ENCODE assay signal across 17 cellular contexts in genomic region chr1:25541889-25542658, GRCh38. TPM values are rescaled to one million over a fixed set of nuclear protein-coding genes. Genes with fewer than 3 reads are reported as not detected.
DNase-seq lines count a peak whose midpoint lies in the region; ATAC-seq and TF ChIP-seq lines count a peak whose summit lies in the region.
"Had no signal": no experiment of that assay in that cellular context is flagged by ENCODE, and none has a peak within 500 bp of the region (broad histone marks: within the 10 kb centered on the region; RNA-seq: fewer than 3 reads in every experiment).

No MANE protein-coding gene starts in this region.

- peaks cover 18% of the 10 kb centered on the region for H3F3A ChIP-seq in neural progenitor cell (ENCODE audit: low read depth)

- peaks cover 13% of the 10 kb centered on the region for H4K20me1 ChIP-seq in neural progenitor cell (ENCODE audit: low read depth)

- H3K27me3 Mint-ChIP-seq in T-helper 2 cell treated with Interferon-gamma antibody and Interleukin-4, amounts not matched to agents 5 μg/mL and 100 μg/mL, for 36 hours (ENCODE audit: low read depth): peaks cover 18% of the 10 kb centered on the region
- H3K27me3 Mint-ChIP-seq in neural progenitor cell (ENCODE audit: insufficient read depth, low read depth): peaks cover 21% of the 10 kb centered on the region

- H2AFZ ChIP-seq in neural progenitor cell (replicated peaks): no peak overlapping the region

- no peak overlapping the region for H3K27ac ChIP-seq in neural progenitor cell
- no peak overlapping the region for H3K27ac ChIP-seq in effector memory CD4-positive, alpha-beta T cell (ENCODE audit: insufficient read depth, low read length, poor library complexity, severe bottlenecking)
- H3K27ac ChIP-seq: HL-60 had no signal

- no peak for DNase-seq in T-helper 2 cell treated with Interferon-gamma antibody and Interleukin-4, amounts not matched to agents 5 μg/mL and 100 μg/mL, for 36 hours (ENCODE audit: low spot score)
- DNase-seq in T-helper 2 cell (no peak), NCI-H69 (lab: John Stamatoyannopoulos, UW) (peak; percentile 69), cerebellar cortex (ENCODE audit: low spot score) (peak; percentile 53), neural progenitor cell (ENCODE audit: low spot score) (no peak)
- no peak for DNase-seq in effector memory CD4-positive, alpha-beta T cell
- no peak for DNase-seq in stimulated activated naive CD4-positive, alpha-beta T cell treated with Interleukin-2 at 50 U/mL for 16 hours (lab: John Stamatoyannopoulos, UW)
- DNase-seq: activated T-cell treated with anti-CD3 and anti-CD28 coated beads for 4 hours; GDM1; left ventricle myocardium superior; NCI-H1417 treated with DMSO at 0.1 percent for 48 hours; NCI-H2227 treated with DMSO at 0.1 percent for 48 hours; NK-92 treated with Interleukin-12 subunit alpha and Interleukin-12 subunit beta, amount 100 ng/mL, for 24 hours; stimulated activated CD4-positive, alpha-beta T cell treated with anti-CD3 and anti-CD28 coated beads, Interleukin-15, amount 100 ng/mL, for 24 hours had no signal

- H3K9me3 ChIP-seq in neural progenitor cell (ENCODE audit: low read depth): no peaks in the 10 kb centered on the region
- H3K9me3 ChIP-seq in effector memory CD4-positive, alpha-beta T cell (ENCODE audit: control insufficient read depth, low read length): no peaks in the 10 kb centered on the region

- H3K36me3 Mint-ChIP-seq in T-helper 2 cell treated with Interferon-gamma antibody and Interleukin-4, amounts not matched to agents 5 μg/mL and 100 μg/mL, for 36 hours (ENCODE audit: low read depth): peaks cover 2% of the 10 kb centered on the region
- H3K36me3 Mint-ChIP-seq in neural progenitor cell: no peaks in the 10 kb centered on the region

- H3K9me3 Mint-ChIP-seq in T-helper 2 cell treated with Interferon-gamma antibody and Interleukin-4, amounts not matched to agents 5 μg/mL and 100 μg/mL, for 36 hours: no peaks in the 10 kb centered on the region
- no peaks in the 10 kb centered on the region for H3K9me3 Mint-ChIP-seq in neural progenitor cell

- peaks cover 11% of the 10 kb centered on the region for H3K4me1 Mint-ChIP-seq in T-helper 2 cell treated with Interferon-gamma antibody and Interleukin-4, amounts not matched to agents 5 μg/mL and 100 μg/mL, for 36 hours (ENCODE audit: low read depth)
- H3K4me1 Mint-ChIP-seq in neural progenitor cell: peaks cover 41% of the 10 kb centered on the region

- no peak overlapping the region for H3K4me3 ChIP-seq in neural progenitor cell
- H3K4me3 ChIP-seq in effector memory CD4-positive, alpha-beta T cell (ENCODE audit: insufficient read depth, low read depth, low read length, poor library complexity, severe bottlenecking): no peak overlapping the region

- no peaks in the 10 kb centered on the region for H3K36me3 ChIP-seq in neural progenitor cell
- H3K36me3 ChIP-seq in effector memory CD4-positive, alpha-beta T cell (ENCODE audit: control insufficient read depth, insufficient read depth, low read length): no peaks in the 10 kb centered on the region

- H3K4me1 ChIP-seq in neural progenitor cell: peaks cover 11% of the 10 kb centered on the region
- peaks cover 27% of the 10 kb centered on the region for H3K4me1 ChIP-seq in effector memory CD4-positive, alpha-beta T cell (ENCODE audit: control insufficient read depth, insufficient read depth, low read length, poor library complexity, severe bottlenecking)

- no peak overlapping the region for H3K9ac ChIP-seq in neural progenitor cell

- no peak for TF ChIP-seq CTCF in neural progenitor cell (IDR thresholded peaks at IDR 0.05)

- H3K79me2 ChIP-seq in neural progenitor cell (ENCODE audit: low read depth): no peaks in the 10 kb centered on the region

- H3K27me3 ChIP-seq in neural progenitor cell: peaks cover 27% of the 10 kb centered on the region
- H3K27me3 ChIP-seq in effector memory CD4-positive, alpha-beta T cell (replicated peaks; ENCODE audit: control insufficient read depth, insufficient read depth, low read length, poor library complexity, severe bottlenecking): no peaks in the 10 kb centered on the region

- H3K4me3 Mint-ChIP-seq in T-helper 2 cell treated with Interferon-gamma antibody and Interleukin-4, amounts not matched to agents 5 μg/mL and 100 μg/mL, for 36 hours: peak overlapping the region; percentile 64
- peak overlapping the region; percentile 83 for H3K4me3 Mint-ChIP-seq in neural progenitor cell

- ATAC-seq in GM21447 (IDR thresholded peaks at IDR 0.05; ENCODE audit: unreplicated experiment): no peak
- ATAC-seq: activated CD4-positive, CD25-positive, alpha-beta regulatory T cell treated with anti-CD3 and anti-CD28 coated beads, Interleukin-2, amount 50 U/mL, for 24 hours; left ventricle myocardium superior had no signal

- no peak overlapping the region for H3K4me2 ChIP-seq in neural progenitor cell

- H3K27ac Mint-ChIP-seq in T-helper 2 cell treated with Interferon-gamma antibody and Interleukin-4, amounts not matched to agents 5 μg/mL and 100 μg/mL, for 36 hours: no peak overlapping the region
- peak overlapping the region; percentile 87 for H3K27ac Mint-ChIP-seq in neural progenitor cell

RNA-seq across cellular contexts. Expression of gene LDLRAP1, which starts 1.3 kb away (rescaled TPM):
- total RNA-seq in neural progenitor cell (ENCODE audit: low replicate concordance): 6.5 and 8.6 TPM in 2 replicates

Comparison
In these comparisons a context has a peak if more than half of its experiments do, and no peak if none do; other contexts are left out.
1. DNase-seq: peak in NCI-H69 (single experiment) and cerebellar cortex (single experiment); none in T-helper 2 cell treated with Interferon-gamma antibody and Interleukin-4, amounts not matched to agents 5 μg/mL and 100 μg/mL, for 36 hours (single experiment), T-helper 2 cell (0 of 5), neural progenitor cell (single experiment), effector memory CD4-positive, alpha-beta T cell (0 of 3) and stimulated activated naive CD4-positive, alpha-beta T cell treated with Interleukin-2 at 50 U/mL for 16 hours (single experiment).